Comparison of ENCODE assay signal across 18 cellular contexts in the genomic region with DNA sequence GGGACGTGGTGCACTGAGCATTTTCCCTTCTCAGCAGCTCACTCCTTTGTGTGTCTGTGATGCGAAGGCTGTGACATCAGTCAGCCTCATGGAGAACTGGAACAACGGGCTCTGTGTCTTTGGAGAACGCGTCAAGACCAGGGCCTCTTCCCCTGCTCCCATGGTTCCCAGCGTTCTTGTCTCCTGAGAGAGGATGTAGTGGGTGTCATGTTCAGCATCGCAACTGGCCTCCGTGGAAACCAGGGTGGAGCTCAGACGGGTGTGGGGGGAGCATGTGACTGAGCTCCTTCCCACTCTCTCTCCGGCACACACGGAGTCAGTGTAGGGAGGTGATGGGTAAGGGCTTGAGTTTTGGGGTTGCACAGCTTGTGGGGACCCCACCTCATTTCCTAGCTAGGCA. TPM values are rescaled to one million over a fixed set of nuclear protein-coding genes. Genes with fewer than 3 reads are reported as not detected.
DNase-seq lines count a peak whose midpoint lies in the region; ATAC-seq and TF ChIP-seq lines count a peak whose summit lies in the region.
"Had no signal": no experiment of that assay in that cellular context is flagged by ENCODE, and none has a peak within 500 bp of the region (broad histone marks: within the 10 kb centered on the region; RNA-seq: fewer than 3 reads in every experiment).

No MANE protein-coding gene starts in this region.

- H3K79me2 ChIP-seq in DND-41 (ENCODE audit: insufficient read depth, low read length) = no peaks in the 10 kb centered on the region

- WGBS in heart left ventricle, 4 donors = 79 to 87% (median 82%) methylated on average over 11 of the region's 11 CpGs

- TF ChIP-seq POLR2A in heart left ventricle (IDR thresholded peaks at IDR 0.05) = no peak

- H3K36me3 Mint-ChIP-seq in activated T-cell treated with anti-CD3 and anti-CD28 coated beads, Interleukin-2, amount 50 U/mL, for 4 hours (ENCODE audit: insufficient read depth) = no peaks in the 10 kb centered on the region
- H3K36me3 Mint-ChIP-seq: naive thymus-derived CD4-positive, alpha-beta T cell had no signal

- H3K9me3 Mint-ChIP-seq in activated T-cell treated with anti-CD3 and anti-CD28 coated beads, Interleukin-2, amount 50 U/mL, for 4 hours = no peaks in the 10 kb centered on the region
- H3K9me3 Mint-ChIP-seq: GM23338; naive thymus-derived CD4-positive, alpha-beta T cell; stimulated activated naive B cell treated with anti-CD40 and anti-IgM and Interleukin-4, amounts not matched to agents 10 μg/mL and 1 μg/mL and 100 μg/mL, for 72 hours had no signal

- no peak overlapping the region for H3K4me3 Mint-ChIP-seq in activated T-cell treated with anti-CD3 and anti-CD28 coated beads, Interleukin-2, amount 50 U/mL, for 4 hours
- H3K4me3 Mint-ChIP-seq: GM23338 had no signal

- intact Hi-C loops in heart left ventricle (cut with DNase I) = no loop called here

- H3K36me3 ChIP-seq in BE2C (no peaks in the 10 kb centered on the region), DND-41 (ENCODE audit: insufficient read depth, low read length) (no peaks in the 10 kb centered on the region), heart left ventricle (no peaks in the 10 kb centered on the region)

- no peak overlapping the region for H2AFZ ChIP-seq in DND-41 (ENCODE audit: low read depth, low read length)
- H2AFZ ChIP-seq: GM23338 had no signal

- H4K20me1 ChIP-seq in DND-41 (ENCODE audit: insufficient read depth, low read length) = peaks cover 4% of the 10 kb centered on the region

- H3K4me2 ChIP-seq in DND-41 (ENCODE audit: insufficient read depth, low read length) = peak overlapping the region; percentile 69
- H3K4me2 ChIP-seq: GM23338 had no signal

- H3K4me1 Mint-ChIP-seq in activated T-cell treated with anti-CD3 and anti-CD28 coated beads, Interleukin-2, amount 50 U/mL, for 4 hours (ENCODE audit: low read depth) = peaks cover 10% of the 10 kb centered on the region
- H3K4me1 Mint-ChIP-seq: GM23338 had no signal

- TF ChIP-seq CTCF in BE2C (IDR thresholded peaks at IDR 0.05; ENCODE audit: low read depth, low read length) (no peak), DND-41 (IDR thresholded peaks at IDR 0.05; ENCODE audit: borderline replicate concordance, extremely low read depth, low read length, poor library complexity, severe bottlenecking) (no peak), heart left ventricle (IDR thresholded peaks at IDR 0.05) (no peak)

- ATAC-seq in DND-41 (ENCODE audit: insufficient read depth, low read depth) (peak; percentile 44), HG03354 (IDR thresholded peaks at IDR 0.05; ENCODE audit: poor library complexity, severe bottlenecking, unreplicated experiment) (no peak), heart left ventricle (no peak)
- no peak for ATAC-seq in activated T-cell treated with anti-CD3 and anti-CD28 coated beads, Interleukin-2, amount 50 U/mL, for 4 hours
- ATAC-seq: left colon; naive thymus-derived CD4-positive, alpha-beta T cell; right cardiac atrium; stimulated activated naive B cell treated with anti-CD40 and anti-IgM and Interleukin-4, amounts not matched to agents 10 μg/mL and 1 μg/mL and 100 μg/mL, for 72 hours had no signal

- no peaks in the 10 kb centered on the region for H3K27me3 ChIP-seq in BE2C
- H3K27me3 ChIP-seq in DND-41 (ENCODE audit: insufficient read depth, low read length, poor library complexity) = no peaks in the 10 kb centered on the region
- H3K27me3 ChIP-seq in heart left ventricle = peaks cover 0 to 9% (median 0%) of the 10 kb centered on the region in 9 donors

- H3K9me3 ChIP-seq in BE2C (no peaks in the 10 kb centered on the region), DND-41 (ENCODE audit: insufficient read depth, low read length, severe bottlenecking) (no peaks in the 10 kb centered on the region), heart left ventricle (no peaks in the 10 kb centered on the region)

- no peak for DNase-seq in BE2C
- DNase-seq in DND-41 = peak; percentile 17
- DNase-seq in NCI-H510A treated with DMSO at 0.1 percent for 48 hours (lab: John Stamatoyannopoulos, UW) = peak; percentile 49
- peak; percentile 5 for DNase-seq in hippocampal formation (lab: John Stamatoyannopoulos, UW)
- DNase-seq in activated T-cell treated with anti-CD3 and anti-CD28 coated beads, Interleukin-2, amount 50 U/mL, for 4 hours = no peak
- DNase-seq in effector CD4-positive, alpha-beta T cell = no peak
- no peak for DNase-seq in heart left ventricle
- DNase-seq: activated T-cell treated with anti-CD3 and anti-CD28 coated beads, Interleukin-2, amount 50 U/mL, for 1 hour; left colon; naive thymus-derived CD4-positive, alpha-beta T cell; stimulated activated CD4-positive, alpha-beta T cell treated with anti-CD3 and anti-CD28 coated beads, Interleukin-4, amount 100 ng/mL, for 24 hours; stimulated activated naive B cell treated with anti-CD40 and anti-IgM and Interleukin-4, amounts not matched to agents 10 μg/mL and 1 μg/mL and 100 μg/mL, for 72 hours; T-helper 1 cell had no signal

- H3K4me3 ChIP-seq in BE2C (ENCODE audit: low read depth, low read length) (peak overlapping the region; percentile 45), DND-41 (ENCODE audit: low read depth in 1 of 2, low read length in 2 of 2) (peak overlapping the region in 1 of 2 experiments; percentile 52; a peak in 2 of 4 replicates), heart left ventricle (no peak overlapping the region)
- H3K4me3 ChIP-seq: GM23338 had no signal

- H3K27me3 Mint-ChIP-seq in activated T-cell treated with anti-CD3 and anti-CD28 coated beads, Interleukin-2, amount 50 U/mL, for 4 hours (ENCODE audit: low read depth) = peaks cover 6% of the 10 kb centered on the region

- H3K4me1 ChIP-seq in BE2C (no peaks in the 10 kb centered on the region; the same call in none of the 2 replicates), DND-41 (ENCODE audit: insufficient read depth, low read length) (peaks cover 23% of the 10 kb centered on the region), heart left ventricle (peaks cover 0 to 16% (median 0%) of the 10 kb centered on the region in 12 donors)

- peak overlapping the region; percentile 26 for H3K9ac ChIP-seq in DND-41 (ENCODE audit: low read depth, low read length)

- peak overlapping the region; percentile 42 for H3K27ac ChIP-seq in DND-41 (ENCODE audit: low read length)
- H3K27ac ChIP-seq in heart left ventricle = no peak overlapping the region
- H3K27ac ChIP-seq: C4-2B, epithelial cell of prostate had no signal

RNA-seq across cellular contexts. Expression of a gene that starts 59.7 kb away (rescaled TPM):
- 39.4 TPM for polyA plus RNA-seq in BE2C (2012; ENCODE audit: insufficient read depth, insufficient read length, low read depth)
- 10 to 100 TPM; 24.7 to 27.4 (median 25.9) TPM for total RNA-seq in activated T-cell treated with anti-CD3 and anti-CD28 coated beads, Interleukin-2, amount 50 U/mL, for 4 hours
- 10 to 100 TPM in 6 of 9 donors, 1 to 10 TPM in 3; 7.0 to 20.3 (median 11.3) TPM for total RNA-seq in heart left ventricle
- 1 to 10 TPM; 4.3 to 8.7 TPM for polyA plus RNA-seq in heart left ventricle

Comparison
In these comparisons a context has a peak if more than half of its experiments do, and no peak if none do; other contexts are left out.
1. DNase-seq: peak in DND-41 (single experiment), NCI-H510A treated with DMSO at 0.1 percent for 48 hours (single experiment) and hippocampal formation (2 of 2); none in BE2C (single experiment), activated T-cell treated with anti-CD3 and anti-CD28 coated beads, Interleukin-2, amount 50 U/mL, for 4 hours (single experiment), effector CD4-positive, alpha-beta T cell (single experiment) and heart left ventricle (0 of 5).